Comparison of ENCODE assay signal across 32 cellular contexts in the genomic region with DNA sequence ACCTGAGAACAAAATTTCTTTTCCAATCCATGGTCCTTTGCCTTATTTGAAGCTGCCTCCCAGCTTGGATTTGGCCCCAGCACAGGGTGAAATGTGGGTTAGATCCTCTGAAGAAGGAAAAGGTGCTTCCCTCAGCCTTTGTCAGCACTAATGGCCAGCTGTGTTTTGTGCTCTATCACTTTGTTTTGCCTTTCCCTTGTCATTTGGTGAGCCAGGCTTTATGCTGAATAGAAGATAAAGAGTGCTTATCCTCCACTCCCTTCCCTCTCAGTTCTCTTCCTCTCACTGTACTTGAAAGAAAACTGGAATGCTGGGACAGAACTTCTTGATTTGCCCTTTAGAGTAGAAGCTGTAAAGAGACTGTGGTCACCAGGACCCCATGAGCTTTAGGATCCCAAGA.
A peak's percentile ranks its signal among the peaks of the same experiment; 100 is the strongest.
DNase-seq lines count a peak whose midpoint lies in the region; ATAC-seq, FAIRE-seq and TF ChIP-seq lines count a peak whose summit lies in the region.
"Had no signal": no experiment of that assay in that cellular context is flagged by ENCODE, and none has a peak within 500 bp of the region (broad histone marks: within the 10 kb centered on the region; RNA-seq: fewer than 3 reads in every experiment).

No MANE protein-coding gene starts in this region.

- H3K9me3 Mint-ChIP-seq in CD4-positive, CD25-positive, alpha-beta regulatory T cell: no peaks in the 10 kb centered on the region
- no peaks in the 10 kb centered on the region for H3K9me3 Mint-ChIP-seq in mesothelial cell of epicardium
- H3K9me3 Mint-ChIP-seq: activated CD8-positive, alpha-beta T cell treated with anti-CD3 and anti-CD28 coated beads for 36 hours; activated naive CD4-positive, alpha-beta T cell treated with anti-CD3 and anti-CD28 coated beads, Interleukin-2, amount 50 U/mL, for 24 hours; activated T-helper 2 cell treated with anti-CD3 and anti-CD28 coated beads, Interferon-gamma antibody, Interleukin-2, Interleukin-4, amounts not matched to agents 10 μg/mL and 5 μg/mL and 100 μg/mL, durations not matched to agents 14 hours and 24 hours and 36 hours; naive B cell; stimulated activated naive CD8-positive, alpha-beta T cell treated with anti-CD3 and anti-CD28 coated beads, Interleukin-15, amount 100 ng/mL, for 72 hours; T-cell had no signal

- H3K36me3 ChIP-seq in CD4-positive, CD25-positive, alpha-beta regulatory T cell (ENCODE audit: control insufficient read depth, insufficient read depth, low read length): no peaks in the 10 kb centered on the region
- 0 out of 2 replicates have a peak, but pooled peaks cover 10% of the 10 kb centered on the region for H3K36me3 ChIP-seq in Karpas-422 (ENCODE audit: insufficient read depth, low read length)
- H3K36me3 ChIP-seq in suprapubic skin: no peaks in the 10 kb centered on the region
- H3K36me3 ChIP-seq: BE2C, colonic mucosa, esophagus muscularis mucosa, gastrocnemius medialis, left ventricle myocardium inferior, thyroid gland had no signal

- TF ChIP-seq CTCF in mesothelial cell of epicardium (IDR thresholded peaks at IDR 0.05; ENCODE audit: unreplicated experiment) (no peak), suprapubic skin (IDR thresholded peaks at IDR 0.05) (no peak)

- H3K9me3 ChIP-seq in CD4-positive, CD25-positive, alpha-beta regulatory T cell (ENCODE audit: control insufficient read depth in 2 of 2, low read length in 2 of 2): no peaks in the 10 kb centered on the region
- H3K9me3 ChIP-seq in Karpas-422 (ENCODE audit: low read length) (no peaks in the 10 kb centered on the region), suprapubic skin (no peaks in the 10 kb centered on the region)
- H3K9me3 ChIP-seq: BE2C, colonic mucosa, esophagus muscularis mucosa, gastrocnemius medialis, left ventricle myocardium inferior, SJSA1, thyroid gland had no signal

- no peak for ATAC-seq in CD4-positive, CD25-positive, alpha-beta regulatory T cell (ENCODE audit: low read depth in 2 of 2)
- ATAC-seq: activated CD8-positive, alpha-beta T cell treated with anti-CD3 and anti-CD28 coated beads for 36 hours; gastrocnemius medialis; stimulated activated naive CD8-positive, alpha-beta T cell treated with anti-CD3 and anti-CD28 coated beads, Interleukin-15, amount 100 ng/mL, for 72 hours; T-cell had no signal

- peaks cover 11% of the 10 kb centered on the region for H3K36me3 Mint-ChIP-seq in CD4-positive, CD25-positive, alpha-beta regulatory T cell
- H3K36me3 Mint-ChIP-seq in mesothelial cell of epicardium: peaks cover 2% of the 10 kb centered on the region

- no peak overlapping the region for H3K27ac ChIP-seq in CD4-positive, CD25-positive, alpha-beta regulatory T cell (ENCODE audit: insufficient read depth, low read length, poor library complexity, severe bottlenecking)
- peak overlapping the region; percentile 77 for H3K27ac ChIP-seq in Karpas-422 (ENCODE audit: low read length)
- peak overlapping the region; percentile 36 for H3K27ac ChIP-seq in caudate nucleus (ENCODE audit: low read depth, low read length)
- no peak overlapping the region for H3K27ac ChIP-seq in suprapubic skin
- H3K27ac ChIP-seq: colonic mucosa, esophagus muscularis mucosa, gastrocnemius medialis, hepatocyte, left ventricle myocardium inferior, SJSA1, thyroid gland had no signal

- DNase-seq in CD4-positive, CD25-positive, alpha-beta regulatory T cell: no peak
- DNase-seq in Karpas-422 (no peak), caudate nucleus (lab: John Stamatoyannopoulos, UW) (no peak), mesothelial cell of epicardium (ENCODE audit: low spot score in 2 of 2, unreplicated experiment in 2 of 2) (no peak), suprapubic skin (ENCODE audit: low spot score in 2 of 2) (no peak), urothelium cell line (ENCODE audit: low spot score) (no peak), dedifferentiated amniotic fluid mesenchymal stem cell (ENCODE audit: extremely low spot score) (no peak)
- DNase-seq: ACHN; activated CD4-positive, CD25-positive, alpha-beta regulatory T cell treated with anti-CD3 and anti-CD28 coated beads, Interleukin-2, amount 50 U/mL, for 72 hours; activated CD8-positive, alpha-beta T cell treated with anti-CD3 and anti-CD28 coated beads for 36 hours; amygdala; BE2C; colonic mucosa; DMS79; gastrocnemius medialis; Kasumi-1; left ventricle myocardium inferior; naive B cell; NCI-H1092 treated with DMSO at 0.1 percent for 48 hours; NCI-H187; NCI-H524 treated with DMSO at 0.1 percent for 48 hours; retina; small intestine; stimulated activated naive CD8-positive, alpha-beta T cell treated with anti-CD3 and anti-CD28 coated beads, Interleukin-15, amount 100 ng/mL, for 72 hours; T-cell; thyroid gland had no signal

- peak overlapping the region; percentile 49 for H3K4me2 ChIP-seq in Karpas-422 (ENCODE audit: low read depth, low read length, poor library complexity, severe bottlenecking)
- H3K4me2 ChIP-seq: hepatocyte had no signal

- H3K4me1 Mint-ChIP-seq in CD4-positive, CD25-positive, alpha-beta regulatory T cell: peaks cover 3 to 7% (median 5%) of the 10 kb centered on the region in 4 donors
- peaks cover 27% of the 10 kb centered on the region for H3K4me1 Mint-ChIP-seq in mesothelial cell of epicardium
- H3K4me1 Mint-ChIP-seq: stimulated activated naive CD8-positive, alpha-beta T cell treated with anti-CD3 and anti-CD28 coated beads, Interleukin-15, amount 100 ng/mL, for 72 hours had no signal

- H3K27ac Mint-ChIP-seq in CD4-positive, CD25-positive, alpha-beta regulatory T cell: peak overlapping the region in 2 of 3 donors; percentile 42 to 56
- peak overlapping the region; percentile 31 for H3K27ac Mint-ChIP-seq in mesothelial cell of epicardium
- H3K27ac Mint-ChIP-seq: activated CD8-positive, alpha-beta T cell treated with anti-CD3 and anti-CD28 coated beads for 36 hours; activated naive CD4-positive, alpha-beta T cell treated with anti-CD3 and anti-CD28 coated beads, Interleukin-2, amount 50 U/mL, for 24 hours; activated T-helper 2 cell treated with anti-CD3 and anti-CD28 coated beads, Interferon-gamma antibody, Interleukin-2, Interleukin-4, amounts not matched to agents 10 μg/mL and 5 μg/mL and 100 μg/mL, durations not matched to agents 14 hours and 24 hours and 36 hours; naive B cell; stimulated activated naive CD8-positive, alpha-beta T cell treated with anti-CD3 and anti-CD28 coated beads, Interleukin-15, amount 100 ng/mL, for 72 hours; T-cell had no signal

- peak overlapping the region; percentile 15; the same call in 1 of the 2 replicates for H3K9ac ChIP-seq in Karpas-422 (ENCODE audit: low read length)

- peaks cover 82% of the 10 kb centered on the region for H3K79me2 ChIP-seq in Karpas-422 (ENCODE audit: low read length)

- FAIRE-seq in urothelium cell line (lab: Jason Lieb, UNC): no peak
- FAIRE-seq: GM19239, small intestine had no signal

- no peaks in the 10 kb centered on the region for H3K9me2 ChIP-seq in Karpas-422 (replicated peaks; ENCODE audit: insufficient read depth, low read length)

- H3K27me3 Mint-ChIP-seq in CD4-positive, CD25-positive, alpha-beta regulatory T cell: no peaks in the 10 kb centered on the region
- H3K27me3 Mint-ChIP-seq in mesothelial cell of epicardium (ENCODE audit: low read depth): no peaks in the 10 kb centered on the region
- H3K27me3 Mint-ChIP-seq: activated CD8-positive, alpha-beta T cell treated with anti-CD3 and anti-CD28 coated beads for 36 hours; activated naive CD4-positive, alpha-beta T cell treated with anti-CD3 and anti-CD28 coated beads, Interleukin-2, amount 50 U/mL, for 24 hours; naive B cell; stimulated activated naive CD8-positive, alpha-beta T cell treated with anti-CD3 and anti-CD28 coated beads, Interleukin-15, amount 100 ng/mL, for 72 hours; T-cell had no signal

- H2AFZ ChIP-seq in Karpas-422 (ENCODE audit: low read length): no peak overlapping the region
- H2AFZ ChIP-seq: hepatocyte had no signal

- no peak for TF ChIP-seq EP300 in suprapubic skin (IDR thresholded peaks at IDR 0.05)

- H3K4me1 ChIP-seq in CD4-positive, CD25-positive, alpha-beta regulatory T cell (ENCODE audit: control insufficient read depth, insufficient read depth, low read length, poor library complexity, severe bottlenecking): no peaks in the 10 kb centered on the region
- H3K4me1 ChIP-seq in Karpas-422 (ENCODE audit: low read length) (peaks cover 58% of the 10 kb centered on the region), suprapubic skin (no peaks in the 10 kb centered on the region)
- H3K4me1 ChIP-seq: colonic mucosa, gastrocnemius medialis, SJSA1 had no signal

- H3K4me3 Mint-ChIP-seq in CD4-positive, CD25-positive, alpha-beta regulatory T cell: no peak overlapping the region
- no peak overlapping the region for H3K4me3 Mint-ChIP-seq in mesothelial cell of epicardium
- H3K4me3 Mint-ChIP-seq: activated CD8-positive, alpha-beta T cell treated with anti-CD3 and anti-CD28 coated beads for 36 hours; activated naive CD4-positive, alpha-beta T cell treated with anti-CD3 and anti-CD28 coated beads, Interleukin-2, amount 50 U/mL, for 24 hours; naive B cell; stimulated activated naive CD8-positive, alpha-beta T cell treated with anti-CD3 and anti-CD28 coated beads, Interleukin-15, amount 100 ng/mL, for 72 hours; T-cell had no signal

- no peak for TF ChIP-seq POLR2A in suprapubic skin (IDR thresholded peaks at IDR 0.05)

- no peak overlapping the region for H3K4me3 ChIP-seq in CD4-positive, CD25-positive, alpha-beta regulatory T cell (ENCODE audit: low read depth, low read length)
- H3K4me3 ChIP-seq in Karpas-422 (ENCODE audit: low read length): no peak overlapping the region
- no peak overlapping the region for H3K4me3 ChIP-seq in suprapubic skin
- H3K4me3 ChIP-seq: colonic mucosa, esophagus muscularis mucosa, gastrocnemius medialis, hepatocyte, left ventricle myocardium inferior, SJSA1, thyroid gland had no signal

- no peaks in the 10 kb centered on the region for H4K20me1 ChIP-seq in Karpas-422 (ENCODE audit: insufficient read depth, low read depth, low read length)

- no peaks in the 10 kb centered on the region for H3K27me3 ChIP-seq in CD4-positive, CD25-positive, alpha-beta regulatory T cell (ENCODE audit: control insufficient read depth, insufficient read depth, low read length)
- H3K27me3 ChIP-seq in Karpas-422 (ENCODE audit: low read length) (no peaks in the 10 kb centered on the region), suprapubic skin (no peaks in the 10 kb centered on the region)
- H3K27me3 ChIP-seq: BE2C, colonic mucosa, esophagus muscularis mucosa, gastrocnemius medialis, hepatocyte, SJSA1, thyroid gland had no signal

Comparison
In these comparisons a context has a peak if more than half of its experiments do, and no peak if none do; other contexts are left out.
1. H3K27ac ChIP-seq: peak in Karpas-422 (single experiment) and caudate nucleus (single experiment); none in CD4-positive, CD25-positive, alpha-beta regulatory T cell (single experiment) and suprapubic skin (single experiment).